13 cellular contexts compared by ENCODE assay signal in the genomic region with DNA sequence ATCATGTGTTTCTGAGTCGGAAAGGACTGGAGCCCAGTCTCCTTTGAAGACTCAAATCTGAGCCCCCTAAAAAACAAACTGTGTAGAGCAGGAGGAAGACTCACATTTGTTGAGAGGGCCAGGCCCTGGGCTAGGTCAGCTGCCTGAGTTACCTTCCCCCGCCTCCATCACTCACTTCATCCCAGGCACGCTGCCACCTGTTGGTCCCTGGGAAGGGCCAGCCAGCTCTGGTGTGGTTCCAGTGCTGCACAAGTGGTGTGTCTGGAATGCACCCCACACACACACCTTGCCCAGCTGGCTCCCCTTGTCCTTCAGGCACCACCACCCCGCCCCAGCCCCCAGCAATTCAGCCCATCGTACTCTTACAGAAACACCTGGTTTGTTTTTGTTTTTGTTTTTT. TPM values are rescaled to one million over a fixed set of nuclear protein-coding genes. Genes with fewer than 3 reads are reported as not detected.
A peak's percentile ranks its signal among the peaks of the same experiment; 100 is the strongest.
DNase-seq lines count a peak whose midpoint lies in the region; ATAC-seq and TF ChIP-seq lines count a peak whose summit lies in the region.
"Had no signal": no experiment of that assay in that cellular context is flagged by ENCODE, and none has a peak within 500 bp of the region (broad histone marks: within the 10 kb centered on the region; RNA-seq: fewer than 3 reads in every experiment).

No MANE protein-coding gene starts in this region.

- H3K4me3 ChIP-seq in SJCRH30 (no peak overlapping the region), heart right ventricle (no peak overlapping the region)
- H3K4me3 ChIP-seq: body of pancreas, sigmoid colon had no signal

- H3K36me3 ChIP-seq in SJCRH30 (peaks cover 14% of the 10 kb centered on the region), heart right ventricle (peaks cover 0 to 93% (median 21%) of the 10 kb centered on the region in 9 donors)

- no peaks in the 10 kb centered on the region for H3K9me3 Mint-ChIP-seq in stimulated activated effector memory CD8-positive, alpha-beta T cell treated with anti-CD3 and anti-CD28 coated beads, Interleukin-12 subunit alpha, Interleukin-12 subunit beta, amount 100 ng/mL, for 72 hours
- no peaks in the 10 kb centered on the region for H3K9me3 Mint-ChIP-seq in activated CD8-positive, alpha-beta T cell treated with anti-CD3 and anti-CD28 coated beads for 36 hours
- H3K9me3 Mint-ChIP-seq: activated T-helper 17 cell treated with anti-CD3 and anti-CD28 coated beads, Interleukin-2, amount 50 U/mL, for 72 hours had no signal

- no peak for TF ChIP-seq CTCF in heart right ventricle (IDR thresholded peaks at IDR 0.05)
- no peak for TF ChIP-seq CTCF in activated CD8-positive, alpha-beta T cell treated with anti-CD3 and anti-CD28 coated beads for 36 hours (IDR thresholded peaks at IDR 0.05)

- no peaks in the 10 kb centered on the region for H3K27me3 ChIP-seq in SJCRH30
- no peaks in the 10 kb centered on the region for H3K27me3 ChIP-seq in heart right ventricle
- H3K27me3 ChIP-seq: body of pancreas, sigmoid colon had no signal

- H3K4me1 ChIP-seq in SJCRH30 (no peaks in the 10 kb centered on the region), heart right ventricle (no peaks in the 10 kb centered on the region)
- H3K4me1 ChIP-seq: body of pancreas, sigmoid colon had no signal

- H3K9me3 ChIP-seq in SJCRH30 (replicated peaks) (no peaks in the 10 kb centered on the region), heart right ventricle (no peaks in the 10 kb centered on the region)
- H3K9me3 ChIP-seq: body of pancreas, sigmoid colon had no signal

- peak in 7 of 8 donors; percentile 20 to 84 (median 60) for ATAC-seq in heart right ventricle
- ATAC-seq in stimulated activated effector memory CD8-positive, alpha-beta T cell treated with anti-CD3 and anti-CD28 coated beads, Interleukin-12 subunit alpha, Interleukin-12 subunit beta, amount 100 ng/mL, for 72 hours = no peak
- ATAC-seq in activated CD8-positive, alpha-beta T cell treated with anti-CD3 and anti-CD28 coated beads for 36 hours = no peak
- ATAC-seq: activated T-helper 17 cell treated with anti-CD3 and anti-CD28 coated beads, Interleukin-2, amount 50 U/mL, for 72 hours; body of pancreas had no signal

- CTCF ChIA-PET in activated CD8-positive, alpha-beta T cell treated with anti-CD3 and anti-CD28 coated beads for 36 hours (lab: Charles Lee) = no interaction called here

- DNase-seq in HPDE6-E6E7 (ENCODE audit: extremely low spot score) = peak; percentile 66
- peak; percentile 30 for DNase-seq in SJCRH30
- peak; percentile 17 to 56 for DNase-seq in heart right ventricle
- DNase-seq in renal cortical epithelial cell (ENCODE audit: low read depth) = peak; percentile 54
- no peak for DNase-seq in stimulated activated effector memory CD8-positive, alpha-beta T cell treated with anti-CD3 and anti-CD28 coated beads, Interleukin-12 subunit alpha, Interleukin-12 subunit beta, amount 100 ng/mL, for 72 hours (ENCODE audit: low spot score in 2 of 2)
- no peak for DNase-seq in activated CD8-positive, alpha-beta T cell treated with anti-CD3 and anti-CD28 coated beads for 36 hours
- DNase-seq in DMS153 (lab: John Stamatoyannopoulos, UW) = no peak
- DNase-seq: activated CD4-positive, alpha-beta T cell treated with anti-CD3 and anti-CD28 coated beads, Interleukin-2, amount 50 U/mL, for 1 hour; body of pancreas; NCI-H1048; NCI-H748 treated with DMSO at 0.1 percent for 48 hours; sigmoid colon had no signal

- H3K4me1 Mint-ChIP-seq in stimulated activated effector memory CD8-positive, alpha-beta T cell treated with anti-CD3 and anti-CD28 coated beads, Interleukin-12 subunit alpha, Interleukin-12 subunit beta, amount 100 ng/mL, for 72 hours = no peaks in the 10 kb centered on the region
- no peaks in the 10 kb centered on the region for H3K4me1 Mint-ChIP-seq in activated CD8-positive, alpha-beta T cell treated with anti-CD3 and anti-CD28 coated beads for 36 hours (ENCODE audit: low read depth)
- H3K4me1 Mint-ChIP-seq: activated T-helper 17 cell treated with anti-CD3 and anti-CD28 coated beads, Interleukin-2, amount 50 U/mL, for 72 hours had no signal

- H3K27me3 Mint-ChIP-seq in activated CD8-positive, alpha-beta T cell treated with anti-CD3 and anti-CD28 coated beads for 36 hours = no peaks in the 10 kb centered on the region
- H3K27me3 Mint-ChIP-seq: activated T-helper 17 cell treated with anti-CD3 and anti-CD28 coated beads, Interleukin-2, amount 50 U/mL, for 72 hours had no signal

- POLR2A ChIA-PET in activated CD8-positive, alpha-beta T cell treated with anti-CD3 and anti-CD28 coated beads for 36 hours (lab: Charles Lee) = no interaction called here

- WGBS in heart right ventricle, 2 donors = 84 to 85% methylated on average over 5 of the region's 5 CpGs

- H3K27ac ChIP-seq in SJCRH30 (no peak overlapping the region), heart right ventricle (no peak overlapping the region)
- H3K27ac ChIP-seq: body of pancreas, sigmoid colon had no signal

- no peak overlapping the region for H3K27ac Mint-ChIP-seq in stimulated activated effector memory CD8-positive, alpha-beta T cell treated with anti-CD3 and anti-CD28 coated beads, Interleukin-12 subunit alpha, Interleukin-12 subunit beta, amount 100 ng/mL, for 72 hours
- H3K27ac Mint-ChIP-seq in activated CD8-positive, alpha-beta T cell treated with anti-CD3 and anti-CD28 coated beads for 36 hours = no peak overlapping the region
- H3K27ac Mint-ChIP-seq: activated T-helper 17 cell treated with anti-CD3 and anti-CD28 coated beads, Interleukin-2, amount 50 U/mL, for 72 hours had no signal

- H3K4me3 Mint-ChIP-seq in stimulated activated effector memory CD8-positive, alpha-beta T cell treated with anti-CD3 and anti-CD28 coated beads, Interleukin-12 subunit alpha, Interleukin-12 subunit beta, amount 100 ng/mL, for 72 hours = no peak overlapping the region
- no peak overlapping the region for H3K4me3 Mint-ChIP-seq in activated CD8-positive, alpha-beta T cell treated with anti-CD3 and anti-CD28 coated beads for 36 hours
- H3K4me3 Mint-ChIP-seq: activated T-helper 17 cell treated with anti-CD3 and anti-CD28 coated beads, Interleukin-2, amount 50 U/mL, for 72 hours had no signal

- H3K36me3 Mint-ChIP-seq in stimulated activated effector memory CD8-positive, alpha-beta T cell treated with anti-CD3 and anti-CD28 coated beads, Interleukin-12 subunit alpha, Interleukin-12 subunit beta, amount 100 ng/mL, for 72 hours = peaks cover 47% of the 10 kb centered on the region
- peaks cover 26% of the 10 kb centered on the region for H3K36me3 Mint-ChIP-seq in activated CD8-positive, alpha-beta T cell treated with anti-CD3 and anti-CD28 coated beads for 36 hours (ENCODE audit: low read depth)

- intact Hi-C loops in heart right ventricle (cut with DNase I) = no loop called here
- intact Hi-C loops in activated CD8-positive, alpha-beta T cell treated with anti-CD3 and anti-CD28 coated beads for 36 hours (cut with micrococcal nuclease) = no loop called here

RNA-seq across cellular contexts. Expression of gene MVK, which starts 9.0 kb away (rescaled TPM):
- total RNA-seq in SJCRH30 (2014; rRNA removed; shearing (Covaris generic)) = 17.3 and 18.7 TPM in 2 replicates
- 10 to 100 TPM in 3 of 10 donors, 1 to 10 TPM in 7; 7.9 to 12.0 (median 9.2) TPM for total RNA-seq in heart right ventricle
- polyA plus RNA-seq in heart right ventricle = 10 to 100 TPM; 11.2 to 18.1 TPM
- total RNA-seq in renal cortical epithelial cell = 24.3 and 28.8 TPM in 2 replicates
- total RNA-seq in activated CD8-positive, alpha-beta T cell treated with anti-CD3 and anti-CD28 coated beads for 36 hours = 10 to 100 TPM; 16.2 to 19.8 TPM

RNA-seq across cellular contexts. Expression of gene MMAB, which starts 9.3 kb away (rescaled TPM):
- 22.2 and 23.1 TPM in 2 replicates for total RNA-seq in SJCRH30 (2014; rRNA removed; shearing (Covaris generic))
- total RNA-seq in heart right ventricle (10 to 100 TPM; 27.7 to 50.7 (median 43.8) TPM), renal cortical epithelial cell (16.2 and 34.4 TPM in 2 replicates)
- polyA plus RNA-seq in heart right ventricle = 10 to 100 TPM; 38.5 to 41.3 TPM
- 10 to 100 TPM; 60.5 to 60.9 TPM for total RNA-seq in activated CD8-positive, alpha-beta T cell treated with anti-CD3 and anti-CD28 coated beads for 36 hours

Comparison
In these comparisons a context has a peak if more than half of its experiments do, and no peak if none do; other contexts are left out.
1. DNase-seq: peak in HPDE6-E6E7 (single experiment), SJCRH30 (2 of 2), heart right ventricle (2 of 2) and renal cortical epithelial cell (single experiment); none in stimulated activated effector memory CD8-positive, alpha-beta T cell treated with anti-CD3 and anti-CD28 coated beads, Interleukin-12 subunit alpha, Interleukin-12 subunit beta, amount 100 ng/mL, for 72 hours (0 of 2), activated CD8-positive, alpha-beta T cell treated with anti-CD3 and anti-CD28 coated beads for 36 hours (single experiment) and DMS153 (single experiment).
2. ATAC-seq: peak in heart right ventricle (7 of 8); none in stimulated activated effector memory CD8-positive, alpha-beta T cell treated with anti-CD3 and anti-CD28 coated beads, Interleukin-12 subunit alpha, Interleukin-12 subunit beta, amount 100 ng/mL, for 72 hours (single experiment) and activated CD8-positive, alpha-beta T cell treated with anti-CD3 and anti-CD28 coated beads for 36 hours (single experiment).